Comparison of ENCODE assay signal across 22 cellular contexts in genomic region chr3:65676592-65676991, GRCh38.
DNase-seq lines count a peak whose midpoint lies in the region; ATAC-seq, FAIRE-seq and TF ChIP-seq lines count a peak whose summit lies in the region.
"Had no signal": no experiment of that assay in that cellular context is flagged by ENCODE, and none has a peak within 500 bp of the region (broad histone marks: within the 10 kb centered on the region; RNA-seq: fewer than 3 reads in every experiment).

No MANE protein-coding gene starts in this region.

- H3K27me3 ChIP-seq in right lobe of liver (no peaks in the 10 kb centered on the region), PC-9 (ENCODE audit: insufficient read depth, low read depth) (no peaks in the 10 kb centered on the region)
- H3K27me3 ChIP-seq: BE2C had no signal

- H3F3A ChIP-seq in PC-9 (ENCODE audit: insufficient read depth, low read depth), result no peaks in the 10 kb centered on the region

- no peaks in the 10 kb centered on the region for H3K9me3 ChIP-seq in A549
- no peaks in the 10 kb centered on the region for H3K9me3 ChIP-seq in right lobe of liver
- no peaks in the 10 kb centered on the region for H3K9me3 ChIP-seq in PC-9 (ENCODE audit: insufficient read depth, low read depth)
- H3K9me3 ChIP-seq: BE2C had no signal

- TF ChIP-seq EP300 in A549 (IDR thresholded peaks at IDR 0.05), result no peak

- TF ChIP-seq POLR2A in A549 (IDR thresholded peaks at IDR 0.05; ENCODE audit: low read length) (no peak), right lobe of liver (IDR thresholded peaks at IDR 0.05) (no peak)

- H3K36me3 ChIP-seq in right lobe of liver (no peaks in the 10 kb centered on the region), PC-9 (ENCODE audit: low read depth) (no peaks in the 10 kb centered on the region)
- H3K36me3 ChIP-seq: BE2C had no signal

- H3K4me3 ChIP-seq in A549 (no peak overlapping the region), right lobe of liver (no peak overlapping the region), foreskin fibroblast (ENCODE audit: low read depth in 1 of 2, low read length in 2 of 2) (no peak overlapping the region), PC-9 (no peak overlapping the region)

- WGBS in A549 (ENCODE audit: missing lambda C conversion rate), result 37% methylated on average over 2 of the region's 2 CpGs
- WGBS in right lobe of liver (ENCODE audit: insufficient coverage, low coverage, low lambda C conversion rate, missing lambda C conversion rate), result 41% methylated on average over 2 of the region's 2 CpGs

- intact Hi-C loops in right lobe of liver (cut with DNase I) (no loop called here), PC-9 (cut with micrococcal nuclease; ENCODE audit: unreplicated experiment) (loop anchor here (10.0 kb wide), 1 partner anchor 1142 kb away; no protein-coding TSS in a partner anchor)

- no peaks in the 10 kb centered on the region for H3K4me1 ChIP-seq in A549
- peaks cover 0 to 4% (median 0%) of the 10 kb centered on the region in 4 donors for H3K4me1 ChIP-seq in right lobe of liver
- H3K4me1 ChIP-seq in PC-9 (replicated peaks; ENCODE audit: insufficient read depth), result peaks cover 5% of the 10 kb centered on the region; the same call in 1 of the 2 replicates
- H3K4me1 ChIP-seq: BE2C had no signal

- CTCF ChIA-PET in A549 (lab: Yijun Ruan, JAX), result interaction anchor here (0.9 to 1.2 kb wide), 2 partner anchors 13 to 237 kb away, joined by 3 to 5 read pairs; no protein-coding TSS in a partner anchor
- CTCF ChIA-PET in PC-9 (lab: Charles Lee), result no interaction called here

- TF ChIP-seq CTCF in A549 (IDR thresholded peaks at IDR 0.05) (no peak), right lobe of liver (IDR thresholded peaks at IDR 0.05) (no peak), foreskin fibroblast (IDR thresholded peaks at IDR 0.05; ENCODE audit: low read depth, low read length) (no peak), PC-9 (conservative IDR thresholded peaks at IDR 0.05) (no peak)

- DNase-seq in A549 (ENCODE audit: low read depth in 1 of 2, low spot score in 1 of 2) (no peak), Ammon's horn (ENCODE audit: low spot score) (peak; percentile 13), dermis blood vessel endothelial cell (peak; percentile 6), right lobe of liver (no peak), foreskin fibroblast (no peak), RPMI8226 (no peak), PC-9 (no peak)
- DNase-seq: BE2C; CD8-positive, alpha-beta memory T cell; DMS 273 treated with DMSO at 0.1 percent for 48 hours; DND-41; Karpas-422; NCI-H1092 treated with DMSO at 0.1 percent for 48 hours; NCI-H146; NCI-H2029; NCI-H2171 treated with DMSO at 0.1 percent for 48 hours; NCI-H446; NCI-H524 treated with DMSO at 0.1 percent for 48 hours; SHP77 treated with DMSO at 0.1 percent for 48 hours had no signal

- FAIRE-seq in A549 (lab: Jason Lieb, UNC), result no peak
- FAIRE-seq: GM19239, H54 had no signal

- no peaks in the 10 kb centered on the region for H3K9me2 ChIP-seq in PC-9 (ENCODE audit: insufficient read depth)

- H3K4me2 ChIP-seq in A549 (0 out of 3 replicates have a peak overlapping the region, but pooled peaks have one; percentile 3), PC-9 (no peak overlapping the region)

- BruUV-seq in PC-9 (replicated peaks; lab: Mats Ljungman, UMichigan), result no TSS peak

- no peak overlapping the region for H2AFZ ChIP-seq in PC-9

- TF ChIP-seq RAD21 in A549 (conservative IDR thresholded peaks at IDR 0.05 in 1 of 2, IDR thresholded peaks at IDR 0.05 in 1 of 2), result no peak

- POLR2A ChIA-PET in A549 (lab: Yijun Ruan, JAX) (no interaction called here), PC-9 (lab: Charles Lee; ENCODE audit: unreplicated experiment) (no interaction called here)

- H3K27ac ChIP-seq in A549 (no peak overlapping the region), right lobe of liver (no peak overlapping the region), PC-9 (no peak overlapping the region)

- H3K79me2 ChIP-seq in PC-9 (ENCODE audit: low read depth), result no peaks in the 10 kb centered on the region

- no peaks in the 10 kb centered on the region; the same call in 1 of the 2 replicates for H4K20me1 ChIP-seq in PC-9 (ENCODE audit: insufficient read depth)

- ATAC-seq in A549, result no peak
- peak in 3 of 4 donors; percentile 33 to 68 (median 65) for ATAC-seq in right lobe of liver
- ATAC-seq: Panc1 had no signal

TF ChIP-seq in A549, 52 proteins besides CTCF, POLR2A, EP300 and RAD21:
- TF ChIP-seq HOXB13 (CRISPR knock-in tag; IDR thresholded peaks at IDR 0.05; ENCODE audit: low read depth) (no peak), CHD4 (IDR thresholded peaks at IDR 0.05; ENCODE audit: borderline replicate concordance) (no peak)

Comparison
In these comparisons a context has a peak if more than half of its experiments do, and no peak if none do; other contexts are left out.
1. ATAC-seq: peak in right lobe of liver (3 of 4); none in A549 (0 of 2).
2. DNase-seq: peak in Ammon's horn (single experiment) and dermis blood vessel endothelial cell (single experiment); none in A549 (0 of 2), right lobe of liver (0 of 3), foreskin fibroblast (0 of 2), RPMI8226 (single experiment) and PC-9 (0 of 2).